9 cellular contexts compared by ENCODE assay signal in genomic region chr1:65149753-65150463, GRCh38.
DNase-seq lines count a peak whose midpoint lies in the region; ATAC-seq and TF ChIP-seq lines count a peak whose summit lies in the region.
"Had no signal": no experiment of that assay in that cellular context is flagged by ENCODE, and none has a peak within 500 bp of the region (broad histone marks: within the 10 kb centered on the region; RNA-seq: fewer than 3 reads in every experiment).

No MANE protein-coding gene starts in this region.

- H3K36me3 ChIP-seq in SK-N-MC (ENCODE audit: insufficient read depth, low read length), result no peaks in the 10 kb centered on the region

- H3K27me3 Mint-ChIP-seq in T-helper 1 cell treated with Interleukin-12 subunit alpha and Interleukin-12 subunit beta and Interleukin-4 antibody, amounts not matched to agents 30 μg/mL and 1 μg/mL, for 36 hours (ENCODE audit: low read depth), result no peaks in the 10 kb centered on the region

- peaks cover 16% of the 10 kb centered on the region for H3K36me3 Mint-ChIP-seq in T-helper 1 cell treated with Interleukin-12 subunit alpha and Interleukin-12 subunit beta and Interleukin-4 antibody, amounts not matched to agents 30 μg/mL and 1 μg/mL, for 36 hours (ENCODE audit: low read depth)

- TF ChIP-seq CTCF in fibroblast of mammary gland (conservative IDR thresholded peaks at IDR 0.05; ENCODE audit: control insufficient read depth, insufficient read depth, low read depth, low read length), result no peak

- H3K4me3 Mint-ChIP-seq in T-helper 1 cell treated with Interleukin-12 subunit alpha and Interleukin-12 subunit beta and Interleukin-4 antibody, amounts not matched to agents 30 μg/mL and 1 μg/mL, for 36 hours, result peak overlapping the region; percentile 86

- H3K9me3 ChIP-seq in SK-N-MC (ENCODE audit: low read depth, low read length), result no peaks in the 10 kb centered on the region

- peak overlapping the region; percentile 91 for H3K4me3 ChIP-seq in SK-N-MC
- H3K4me3 ChIP-seq in fibroblast of mammary gland (ENCODE audit: control insufficient read depth, low read depth, low read length), result peak overlapping the region; percentile 62
- peak overlapping the region; percentile 78 for H3K4me3 ChIP-seq in skeletal muscle cell (ENCODE audit: low read depth, low read length)

- H3K9me3 Mint-ChIP-seq in T-helper 1 cell treated with Interleukin-12 subunit alpha and Interleukin-12 subunit beta and Interleukin-4 antibody, amounts not matched to agents 30 μg/mL and 1 μg/mL, for 36 hours, result no peaks in the 10 kb centered on the region

- ATAC-seq in HG03175 (IDR thresholded peaks at IDR 0.05; ENCODE audit: unreplicated experiment), result no peak
- no peak for ATAC-seq in HG02588 (IDR thresholded peaks at IDR 0.05; ENCODE audit: unreplicated experiment)

- H3K9ac ChIP-seq in SK-N-MC (ENCODE audit: insufficient read length), result peak overlapping the region; percentile 61

- peaks cover 45% of the 10 kb centered on the region for H3K4me1 Mint-ChIP-seq in T-helper 1 cell treated with Interleukin-12 subunit alpha and Interleukin-12 subunit beta and Interleukin-4 antibody, amounts not matched to agents 30 μg/mL and 1 μg/mL, for 36 hours (ENCODE audit: low read depth)

- peak overlapping the region; percentile 75 for H3K27ac Mint-ChIP-seq in T-helper 1 cell treated with Interleukin-12 subunit alpha and Interleukin-12 subunit beta and Interleukin-4 antibody, amounts not matched to agents 30 μg/mL and 1 μg/mL, for 36 hours

- no peak for DNase-seq in T-helper 1 cell
- peak; percentile 32 for DNase-seq in SK-N-MC (ENCODE audit: low read depth, low spot score)
- DNase-seq in fibroblast of mammary gland (ENCODE audit: low read depth), result no peak
- DNase-seq in skeletal muscle cell (ENCODE audit: low read depth), result no peak
- DNase-seq in putamen (ENCODE audit: low spot score), result no peak
- DNase-seq: NCI-H1436 treated with DMSO at 0.1 percent for 48 hours had no signal

- H3K27ac ChIP-seq in SK-N-MC, result no peak overlapping the region
